ENCODE assay signal across 8 cellular contexts in genomic region chr1:168342572-168343280, GRCh38.
DNase-seq lines count a peak whose midpoint lies in the region; ATAC-seq and TF ChIP-seq lines count a peak whose summit lies in the region.

No MANE protein-coding gene starts in this region.

- ATAC-seq in GM19035 (IDR thresholded peaks at IDR 0.05; ENCODE audit: unreplicated experiment) (peak; percentile 96), HG03439 (IDR thresholded peaks at IDR 0.05; ENCODE audit: unreplicated experiment) (peak; percentile 87)

- peak; percentile 90 for DNase-seq in AG10803 (ENCODE audit: low read depth)
- DNase-seq in NCI-H460 (ENCODE audit: extremely low read depth, low read depth) = peak; percentile 84
- peak; percentile 90 to 94 for DNase-seq in activated CD4-positive, alpha-beta T cell treated with anti-CD3 and anti-CD28 coated beads for 4 hours
- DNase-seq in left kidney (ENCODE audit: low read depth, low spot score) = peak; percentile 89
- peak; percentile 82 for DNase-seq in stimulated activated CD4-positive, alpha-beta T cell treated with anti-CD3 and anti-CD28 coated beads, Interleukin-2, amount 100 ng/mL, for 48 hours

- peak; percentile 88 for TF ChIP-seq CTCF in AG10803 (conservative IDR thresholded peaks at IDR 0.05; ENCODE audit: low read length)

- H3K27ac ChIP-seq in cingulate gyrus (ENCODE audit: low read depth, low read length) = peak overlapping the region; percentile 43

- H3K4me3 ChIP-seq in AG10803 (ENCODE audit: low read length) = peak overlapping the region; percentile 44

Comparison
In these comparisons a context has a peak if more than half of its experiments do, and no peak if none do; other contexts are left out.
1. Peak in every context shown above with its lines: DNase-seq, ATAC-seq, H3K4me3 ChIP-seq and H3K27ac ChIP-seq.